ENCODE assay signal across 24 cellular contexts in the genomic region with DNA sequence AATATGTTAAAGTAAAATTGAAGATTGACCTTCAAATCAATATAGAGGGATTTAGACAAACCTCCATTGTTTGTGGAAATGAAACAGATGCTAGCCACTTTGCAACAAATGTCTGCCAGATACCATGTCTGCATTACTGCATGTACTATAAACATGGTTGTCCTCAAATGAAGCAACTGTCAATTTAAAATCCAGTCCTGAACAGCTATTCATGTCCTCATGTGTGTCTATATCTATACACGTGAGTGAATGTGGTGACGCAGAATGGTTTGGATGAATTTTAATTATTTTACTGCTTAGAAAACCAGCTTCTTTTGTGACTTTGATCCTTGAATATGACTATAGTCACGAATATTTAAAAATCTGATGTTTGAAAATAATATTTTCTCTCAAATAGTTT.
"Had no signal": no experiment of that assay in that cellular context is flagged by ENCODE, and none has a peak within 500 bp of the region (broad histone marks: within the 10 kb centered on the region; RNA-seq: fewer than 3 reads in every experiment).

No MANE protein-coding gene starts in this region.

- DNase-seq: activated CD4-positive, alpha-beta T cell treated with anti-CD3 and anti-CD28 coated beads for 36 hours; activated CD4-positive, CD25-positive, alpha-beta regulatory T cell; activated CD8-positive, alpha-beta memory T cell treated with anti-CD3 and anti-CD28 coated beads, Interleukin-2, amount 10 ng/mL, durations not matched to agents 7 days and 5 days; activated CD8-positive, alpha-beta T cell treated with anti-CD3 and anti-CD28 coated beads, Interleukin-2, amount 10 ng/mL, durations not matched to agents 7 days and 5 days; activated naive CD4-positive, alpha-beta T cell; activated T-cell treated with anti-CD3 and anti-CD28 coated beads, Interleukin-2, amount 50 U/mL, for 48 hours; dermis blood vessel endothelial cell; effector CD4-positive, alpha-beta T cell; esophagus squamous epithelium; foreskin melanocyte; heart right ventricle; left ventricle myocardium superior; naive B cell; nephron progenitor cell; ovary; psoas muscle; sigmoid colon; stimulated activated CD4-positive, alpha-beta T cell treated with anti-CD3 and anti-CD28 coated beads, Interleukin-15, amount 100 ng/mL, for 24 hours; stimulated activated CD4-positive, alpha-beta T cell treated with anti-CD3 and anti-CD28 coated beads, Interleukin-2, amount 100 ng/mL, for 24 hours; stimulated activated naive B cell treated with anti-CD40 and anti-IgM and Interleukin-4, amounts not matched to agents 10 μg/mL and 1 μg/mL and 100 μg/mL, for 72 hours; tibial artery had no signal

- H3K4me1 ChIP-seq: heart right ventricle, psoas muscle, sigmoid colon, suprapubic skin, tibial artery had no signal

- ATAC-seq: activated CD4-positive, alpha-beta T cell treated with anti-CD3 and anti-CD28 coated beads for 36 hours; activated CD8-positive, alpha-beta memory T cell treated with anti-CD3 and anti-CD28 coated beads, Interleukin-2, amount 10 ng/mL, durations not matched to agents 7 days and 5 days; activated CD8-positive, alpha-beta T cell treated with anti-CD3 and anti-CD28 coated beads, Interleukin-2, amount 10 ng/mL, durations not matched to agents 7 days and 5 days; activated naive CD4-positive, alpha-beta T cell treated with anti-CD3 and anti-CD28 coated beads, Interleukin-2, amount 50 U/mL, for 72 hours; heart right ventricle; left ventricle myocardium superior; psoas muscle; stimulated activated naive B cell treated with anti-CD40 and anti-IgM and Interleukin-4, amounts not matched to agents 10 μg/mL and 1 μg/mL and 100 μg/mL, for 72 hours had no signal

- H3K27me3 ChIP-seq: esophagus squamous epithelium, heart right ventricle, ovary, sigmoid colon, suprapubic skin, tibial artery had no signal

- H3K4me3 ChIP-seq: esophagus squamous epithelium, heart right ventricle, ovary, psoas muscle, sigmoid colon, suprapubic skin, tibial artery had no signal

- H3K27ac ChIP-seq: epithelial cell of prostate, esophagus squamous epithelium, heart right ventricle, ovary, psoas muscle, sigmoid colon, suprapubic skin, tibial artery had no signal

- H3K36me3 ChIP-seq: esophagus squamous epithelium, heart right ventricle, ovary, sigmoid colon, suprapubic skin, tibial artery had no signal

- H3K9me3 ChIP-seq: esophagus squamous epithelium, heart right ventricle, ovary, psoas muscle, sigmoid colon, suprapubic skin, tibial artery had no signal
